In genomic region chr5:59596586-59597348, GRCh38 we compare ENCODE assay signal across 14 cellular contexts.
DNase-seq lines count a peak whose midpoint lies in the region; ATAC-seq, FAIRE-seq and TF ChIP-seq lines count a peak whose summit lies in the region.
"Had no signal": no experiment of that assay in that cellular context is flagged by ENCODE, and none has a peak within 500 bp of the region (broad histone marks: within the 10 kb centered on the region; RNA-seq: fewer than 3 reads in every experiment).

No MANE protein-coding gene starts in this region.

- no peaks in the 10 kb centered on the region for H3K27me3 Mint-ChIP-seq in astrocyte (ENCODE audit: low read depth, unreplicated experiment)
- no peaks in the 10 kb centered on the region for H3K27me3 Mint-ChIP-seq in CD4-positive, alpha-beta T cell
- H3K27me3 Mint-ChIP-seq: activated naive CD4-positive, alpha-beta T cell treated with anti-CD3 and anti-CD28 coated beads, Interleukin-2, amount 10 ng/mL, durations not matched to agents 7 days and 5 days; stimulated activated naive B cell treated with anti-CD40 and anti-IgM and Interleukin-4, amounts not matched to agents 10 μg/mL and 1 μg/mL and 100 μg/mL, for 72 hours had no signal

- no peaks in the 10 kb centered on the region for H3K36me3 ChIP-seq in astrocyte (ENCODE audit: insufficient read depth, low read length)
- no peaks in the 10 kb centered on the region for H3K36me3 ChIP-seq in left lung

- peak overlapping the region; percentile 38 for H3K4me2 ChIP-seq in astrocyte (ENCODE audit: low read length)

- H3K9me3 ChIP-seq in astrocyte (ENCODE audit: insufficient read depth, low read depth, low read length): no peaks in the 10 kb centered on the region
- H3K9me3 ChIP-seq in left lung: no peaks in the 10 kb centered on the region
- no peaks in the 10 kb centered on the region for H3K9me3 ChIP-seq in CD4-positive, alpha-beta T cell (ENCODE audit: control insufficient read depth, low read length)

- H3K27ac Mint-ChIP-seq in astrocyte (ENCODE audit: unreplicated experiment): no peak overlapping the region
- no peak overlapping the region for H3K27ac Mint-ChIP-seq in CD4-positive, alpha-beta T cell
- H3K27ac Mint-ChIP-seq: activated CD8-positive, alpha-beta T cell treated with anti-CD3 and anti-CD28 coated beads for 36 hours; activated naive CD4-positive, alpha-beta T cell treated with anti-CD3 and anti-CD28 coated beads, Interleukin-2, amount 10 ng/mL, durations not matched to agents 7 days and 5 days; stimulated activated naive B cell treated with anti-CD40 and anti-IgM and Interleukin-4, amounts not matched to agents 10 μg/mL and 1 μg/mL and 100 μg/mL, for 72 hours had no signal

- H3K4me1 ChIP-seq in astrocyte (ENCODE audit: insufficient read depth, low read length) (peaks cover 4% of the 10 kb centered on the region), left lung (peaks cover 0 to 22% of the 10 kb centered on the region in 2 donors)

- CTCF ChIA-PET in CD4-positive, alpha-beta T cell (lab: Charles Lee): no interaction called here

- H3K4me3 ChIP-seq in astrocyte (ENCODE audit: insufficient read depth, low read depth, low read length) (no peak overlapping the region), left lung (no peak overlapping the region)

- no peaks in the 10 kb centered on the region for H4K20me1 ChIP-seq in astrocyte (ENCODE audit: insufficient read depth, low read length)

- no peak for TF ChIP-seq CTCF in astrocyte (IDR thresholded peaks at IDR 0.05; ENCODE audit: insufficient read depth, low read depth, low read length)
- no peak for TF ChIP-seq CTCF in left lung (IDR thresholded peaks at IDR 0.05)
- TF ChIP-seq CTCF in CD4-positive, alpha-beta T cell (IDR thresholded peaks at IDR 0.05): no peak

- intact Hi-C loops in left lung (cut with DNase I): no loop called here
- intact Hi-C loops in CD4-positive, alpha-beta T cell (cut with DNase I, micrococcal nuclease): no loop called here

- H3K36me3 Mint-ChIP-seq in astrocyte (ENCODE audit: low read depth, unreplicated experiment): no peaks in the 10 kb centered on the region
- no peaks in the 10 kb centered on the region for H3K36me3 Mint-ChIP-seq in CD4-positive, alpha-beta T cell (ENCODE audit: low read depth)

- H3K4me1 Mint-ChIP-seq in astrocyte (ENCODE audit: low read depth, unreplicated experiment): peaks cover 29% of the 10 kb centered on the region
- H3K4me1 Mint-ChIP-seq in CD4-positive, alpha-beta T cell (ENCODE audit: low read depth): no peaks in the 10 kb centered on the region

- FAIRE-seq in astrocyte (lab: Jason Lieb, UNC): peak; percentile 89

- H3K27me3 ChIP-seq in astrocyte (ENCODE audit: insufficient read depth, low read length): no peaks in the 10 kb centered on the region
- H3K27me3 ChIP-seq in left lung: no peaks in the 10 kb centered on the region
- H3K27me3 ChIP-seq in CD4-positive, alpha-beta T cell (ENCODE audit: control insufficient read depth, insufficient read depth, low read length): no peaks in the 10 kb centered on the region

- H3K27ac ChIP-seq in astrocyte (ENCODE audit: low read depth, low read length): no peak overlapping the region
- H3K27ac ChIP-seq in left lung: no peak overlapping the region
- H3K27ac ChIP-seq in CD4-positive, alpha-beta T cell (ENCODE audit: low read depth, low read length): no peak overlapping the region
- H3K27ac ChIP-seq: C4-2B had no signal

- H3K9me3 Mint-ChIP-seq in astrocyte (ENCODE audit: unreplicated experiment): no peaks in the 10 kb centered on the region
- H3K9me3 Mint-ChIP-seq in CD4-positive, alpha-beta T cell: no peaks in the 10 kb centered on the region
- H3K9me3 Mint-ChIP-seq: activated CD8-positive, alpha-beta T cell treated with anti-CD3 and anti-CD28 coated beads for 36 hours; activated naive CD4-positive, alpha-beta T cell treated with anti-CD3 and anti-CD28 coated beads, Interleukin-2, amount 10 ng/mL, durations not matched to agents 7 days and 5 days had no signal

- H3K4me3 Mint-ChIP-seq in astrocyte (ENCODE audit: unreplicated experiment): no peak overlapping the region
- H3K4me3 Mint-ChIP-seq in CD4-positive, alpha-beta T cell: no peak overlapping the region
- H3K4me3 Mint-ChIP-seq: activated CD8-positive, alpha-beta T cell treated with anti-CD3 and anti-CD28 coated beads for 36 hours; activated naive CD4-positive, alpha-beta T cell treated with anti-CD3 and anti-CD28 coated beads, Interleukin-2, amount 10 ng/mL, durations not matched to agents 7 days and 5 days; nephron; stimulated activated naive B cell treated with anti-CD40 and anti-IgM and Interleukin-4, amounts not matched to agents 10 μg/mL and 1 μg/mL and 100 μg/mL, for 72 hours had no signal

- DNase-seq in CD1c-positive myeloid dendritic cell (ENCODE audit: extremely low spot score): peak; percentile 42
- peak; percentile 44 for DNase-seq in MV-4-11 (lab: John Stamatoyannopoulos, UW)
- peak; percentile 51 for DNase-seq in astrocyte (ENCODE audit: low read depth)
- DNase-seq in left lung: no peak
- DNase-seq in CD4-positive, alpha-beta T cell: no peak
- DNase-seq in NCI-H524 (lab: John Stamatoyannopoulos, UW): no peak
- no peak for DNase-seq in NCI-H2029 (lab: John Stamatoyannopoulos, UW)
- no peak for DNase-seq in NCI-H2196 treated with DMSO at 0.1 percent for 48 hours (lab: John Stamatoyannopoulos, UW; ENCODE audit: unreplicated experiment)
- DNase-seq: activated CD8-positive, alpha-beta T cell treated with anti-CD3 and anti-CD28 coated beads for 36 hours; activated naive CD4-positive, alpha-beta T cell treated with anti-CD3 and anti-CD28 coated beads, Interleukin-2, amount 10 ng/mL, durations not matched to agents 7 days and 5 days; NCI-H2171 treated with DMSO at 0.1 percent for 48 hours; stimulated activated naive B cell treated with anti-CD40 and anti-IgM and Interleukin-4, amounts not matched to agents 10 μg/mL and 1 μg/mL and 100 μg/mL, for 72 hours had no signal

- no peaks in the 10 kb centered on the region for H3K79me2 ChIP-seq in astrocyte (ENCODE audit: insufficient read depth, low read length)

- ATAC-seq in left lung: peak; percentile 24
- no peak for ATAC-seq in CD4-positive, alpha-beta T cell (ENCODE audit: poor library complexity)
- ATAC-seq: activated CD8-positive, alpha-beta T cell treated with anti-CD3 and anti-CD28 coated beads for 36 hours; stimulated activated naive B cell treated with anti-CD40 and anti-IgM and Interleukin-4, amounts not matched to agents 10 μg/mL and 1 μg/mL and 100 μg/mL, for 72 hours had no signal

- POLR2A ChIA-PET in CD4-positive, alpha-beta T cell (lab: Charles Lee): no interaction called here

- H2AFZ ChIP-seq in astrocyte (ENCODE audit: low read depth, low read length): no peak overlapping the region

- H3K9ac ChIP-seq in astrocyte (ENCODE audit: low read length): no peak overlapping the region

Comparison
In these comparisons a context has a peak if more than half of its experiments do, and no peak if none do; other contexts are left out.
1. DNase-seq: peak in CD1c-positive myeloid dendritic cell (single experiment), MV-4-11 (single experiment) and astrocyte (single experiment); none in left lung (0 of 2), CD4-positive, alpha-beta T cell (0 of 10), NCI-H524 (0 of 2), NCI-H2029 (single experiment) and NCI-H2196 treated with DMSO at 0.1 percent for 48 hours (single experiment).